In genomic region chr1:225097175-225097574, GRCh38 we compare ENCODE assay signal across 4 cellular contexts.
TF ChIP-seq lines count a peak whose summit lies in the region.

No MANE protein-coding gene starts in this region.

TF ChIP-seq in HepG2, 621 proteins besides CTCF, POLR2A, EP300 and RAD21:
- no peak for TF ChIP-seq RFXAP (CRISPR knock-in tag; IDR thresholded peaks at IDR 0.05; ENCODE audit: borderline replicate concordance)
- TF ChIP-seq MAFK (conservative IDR thresholded peaks at IDR 0.05 in 1 of 2, IDR thresholded peaks at IDR 0.05 in 1 of 2; ENCODE audit: low read length in 2 of 2): peak; percentile 37 to 80
- no peak for TF ChIP-seq SP4 (CRISPR knock-in tag; IDR thresholded peaks at IDR 0.05)
- no peak for TF ChIP-seq DZIP1 (CRISPR knock-in tag; IDR thresholded peaks at IDR 0.05)
- no peak for TF ChIP-seq SP2 (CRISPR knock-in tag; IDR thresholded peaks at IDR 0.05)
- peak; percentile 70 for TF ChIP-seq MAFF (IDR thresholded peaks at IDR 0.05; ENCODE audit: low read depth, low read length)

TF ChIP-seq in A549, 52 proteins besides CTCF, POLR2A, EP300 and RAD21:
- TF ChIP-seq JUNB (IDR thresholded peaks at IDR 0.05) (no peak), MAFK (IDR thresholded peaks at IDR 0.05; ENCODE audit: partially characterized antibody) (peak; percentile 79), RARB (CRISPR knock-in tag; IDR thresholded peaks at IDR 0.05) (no peak)

TF ChIP-seq in IMR-90, 13 proteins besides CTCF, POLR2A, EP300 and RAD21:
- no peak for TF ChIP-seq FOS (IDR thresholded peaks at IDR 0.05; ENCODE audit: low read depth, low read length)
- peak; percentile 40; the same call in 1 of the 2 replicates for TF ChIP-seq MAFK (IDR thresholded peaks at IDR 0.05; ENCODE audit: low read depth, low read length)
- no peak for TF ChIP-seq CEBPB (IDR thresholded peaks at IDR 0.05; ENCODE audit: low read depth, low read length)
- TF ChIP-seq USF2 (IDR thresholded peaks at IDR 0.05; ENCODE audit: low read depth, low read length): no peak

TF ChIP-seq in K562, 482 proteins besides CTCF, POLR2A, EP300 and RAD21:
- no peak for TF ChIP-seq USF2 (CRISPR knock-in tag; IDR thresholded peaks at IDR 0.05)
- peak; percentile 34; the same call in 1 of the 2 replicates for TF ChIP-seq MAFK (IDR thresholded peaks at IDR 0.05; ENCODE audit: low read length)
- no peak for TF ChIP-seq ZNF398 (CRISPR knock-in tag; IDR thresholded peaks at IDR 0.05)
- peak; percentile 68 for TF ChIP-seq C11orf30 (IDR thresholded peaks at IDR 0.05; ENCODE audit: low read depth)
- TF ChIP-seq MAFG (tag; conservative IDR thresholded peaks at IDR 0.05): peak; percentile 61; the same call in 1 of the 2 replicates
- TF ChIP-seq ZNF316 (IDR thresholded peaks at IDR 0.05): peak; percentile 86
- peak; percentile 50; the same call in 1 of the 2 replicates for TF ChIP-seq MAFF (IDR thresholded peaks at IDR 0.05; ENCODE audit: low read length)
